Comparison of ENCODE assay signal across 8 cellular contexts in genomic region chr12:106753526-106753925, GRCh38. TPM values are rescaled to one million over a fixed set of nuclear protein-coding genes. Genes with fewer than 3 reads are reported as not detected.
A peak's percentile ranks its signal among the peaks of the same experiment; 100 is the strongest.
DNase-seq lines count a peak whose midpoint lies in the region; ATAC-seq, FAIRE-seq and TF ChIP-seq lines count a peak whose summit lies in the region.

No MANE protein-coding gene starts in this region.

- no peaks in the 10 kb centered on the region for H3K27me3 Mint-ChIP-seq in activated B cell treated with CpG ODN at 0.5 μM for 24 hours
- peaks cover 0 to 4% (median 0%) of the 10 kb centered on the region in 3 donors for H3K27me3 Mint-ChIP-seq in naive B cell

- CTCF ChIA-PET in activated B cell treated with CpG ODN at 0.5 μM for 24 hours (lab: Charles Lee): no interaction called here

- H3K4me1 Mint-ChIP-seq in activated B cell treated with CpG ODN at 0.5 μM for 24 hours (peaks cover 18% of the 10 kb centered on the region), naive B cell (peaks cover 9 to 17% (median 12%) of the 10 kb centered on the region in 3 donors)

- TF ChIP-seq CTCF in activated B cell treated with CpG ODN at 0.5 μM for 24 hours (IDR thresholded peaks at IDR 0.05): no peak

- ATAC-seq in HG03097 (IDR thresholded peaks at IDR 0.05; ENCODE audit: low FRiP score, unreplicated experiment) (peak; percentile 87), activated B cell treated with CpG ODN at 0.5 μM for 24 hours (ENCODE audit: low read depth) (peak; percentile 99), naive B cell (ENCODE audit: low read depth in 2 of 2) (peak; percentile 98 to 99)

- intact Hi-C loops in activated B cell treated with CpG ODN at 0.5 μM for 24 hours (cut with micrococcal nuclease): loop anchor here (2.0 kb wide), 1 partner anchor 21 kb away; the partner anchor contains the start of gene RIC8B

- H3K4me3 Mint-ChIP-seq in activated B cell treated with CpG ODN at 0.5 μM for 24 hours (peak overlapping the region; percentile 25), naive B cell (peak overlapping the region in 3 of 8 donors; percentile 23 to 66 (median 57))

- POLR2A ChIA-PET in activated B cell treated with CpG ODN at 0.5 μM for 24 hours (lab: Charles Lee): no interaction called here

- H3K9me3 Mint-ChIP-seq in activated B cell treated with CpG ODN at 0.5 μM for 24 hours (no peaks in the 10 kb centered on the region), naive B cell (peaks cover 0 to 11% (median 3%) of the 10 kb centered on the region in 7 donors)

- peak; percentile 48 for DNase-seq in GM19239 (ENCODE audit: insufficient read length, low spot score)
- DNase-seq in activated B cell treated with CpG ODN at 0.5 μM for 24 hours: peak; percentile 33
- DNase-seq in naive B cell: peak; percentile 31
- no peak for DNase-seq in GM03348 (ENCODE audit: low spot score)
- DNase-seq in NCI-H1105 (lab: John Stamatoyannopoulos, UW): no peak
- no peak for DNase-seq in C1 segment of cervical spinal cord (lab: John Stamatoyannopoulos, UW)
- DNase-seq in epidermal melanocyte (ENCODE audit: insufficient read length, low spot score): no peak

- H3K36me3 Mint-ChIP-seq in activated B cell treated with CpG ODN at 0.5 μM for 24 hours (ENCODE audit: low read depth) (no peaks in the 10 kb centered on the region), naive B cell (no peaks in the 10 kb centered on the region)

- peak; percentile 94 for FAIRE-seq in GM19239 (lab: Jason Lieb, UNC)

- H3K27ac Mint-ChIP-seq in activated B cell treated with CpG ODN at 0.5 μM for 24 hours: no peak overlapping the region
- H3K27ac Mint-ChIP-seq in naive B cell: peak overlapping the region in 1 of 6 donors; percentile 73

RNA-seq across cellular contexts. Expression of gene RIC8B, which starts 21.0 kb away (rescaled TPM):
- total RNA-seq in activated B cell treated with CpG ODN at 0.5 μM for 24 hours: 5.8 and 7.4 TPM in 2 replicates
- 1 to 10 TPM in 1 of 6 donors, under 1 TPM in 4, not detected in 1; 0.72 to 1.2 (median 0.78) TPM for polyA plus RNA-seq in naive B cell (ENCODE audit: low read depth in 6 of 6)

Comparison
In these comparisons a context has a peak if more than half of its experiments do, and no peak if none do; other contexts are left out.
1. DNase-seq: peak in GM19239 (single experiment), activated B cell treated with CpG ODN at 0.5 μM for 24 hours (single experiment) and naive B cell (single experiment); none in GM03348 (single experiment), NCI-H1105 (single experiment), C1 segment of cervical spinal cord (0 of 14) and epidermal melanocyte (single experiment).
2. Peak in every context shown above with its lines, with median percentiles within 50 percentile points of each other: ATAC-seq.